In genomic region chr19:55005684-55006488, GRCh38 we compare ENCODE assay signal across 1 cellular context.
TF ChIP-seq lines count a peak whose summit lies in the region.

No MANE protein-coding gene starts in this region.

TF ChIP-seq in K562, 482 proteins besides CTCF, POLR2A, EP300 and RAD21 (continued from another document and continues in another):
- no peak for TF ChIP-seq CTCFL (IDR thresholded peaks at IDR 0.05; ENCODE audit: borderline replicate concordance, insufficient read depth, low read depth, low read length, poor library complexity, severe bottlenecking)
- TF ChIP-seq ZNF699 (CRISPR knock-in tag; IDR thresholded peaks at IDR 0.05; ENCODE audit: insufficient replicate concordance): no peak
- peak; percentile 97 for TF ChIP-seq POLR2H (tag; IDR thresholded peaks at IDR 0.05; ENCODE audit: low read depth)
- TF ChIP-seq MEF2D (tag; conservative IDR thresholded peaks at IDR 0.05; ENCODE audit: low read depth): no peak; the same call in 1 of the 2 replicates
- TF ChIP-seq ZKSCAN8 (CRISPR knock-in tag; IDR thresholded peaks at IDR 0.05): peak; percentile 80; the same call in 1 of the 2 replicates
- TF ChIP-seq ZNF384 (IDR thresholded peaks at IDR 0.05; ENCODE audit: low read depth, low read length): peak; percentile 91
- peak; percentile 68 for TF ChIP-seq ZNF584 (CRISPR knock-in tag; IDR thresholded peaks at IDR 0.05; ENCODE audit: low read depth)
- TF ChIP-seq DDX20 (tag; IDR thresholded peaks at IDR 0.05; ENCODE audit: low read depth): 0 out of 2 replicates have a peak, but pooled peaks have one; percentile 53
- no peak for TF ChIP-seq RFX5 (IDR thresholded peaks at IDR 0.05; ENCODE audit: low read depth, low read length)
- TF ChIP-seq CEBPG (CRISPR knock-in tag; IDR thresholded peaks at IDR 0.05): peak; percentile 73; the same call in 1 of the 2 replicates
- TF ChIP-seq CEBPG (tag; conservative IDR thresholded peaks at IDR 0.05 in 1 of 2, IDR thresholded peaks at IDR 0.05 in 1 of 2): peak; percentile 25 to 82; a peak in 2 of 4 replicates
- TF ChIP-seq ASH1L (IDR thresholded peaks at IDR 0.05; ENCODE audit: borderline replicate concordance, low read depth, partially characterized antibody): peak; percentile 89
- TF ChIP-seq VEZF1 (CRISPR knock-in tag; IDR thresholded peaks at IDR 0.05): peak; percentile 43
- TF ChIP-seq YBX1 (IDR thresholded peaks at IDR 0.05): no peak
- TF ChIP-seq ELF1 (tag; IDR thresholded peaks at IDR 0.05): peak; percentile 99
- peak; percentile 92 for TF ChIP-seq KHSRP (IDR thresholded peaks at IDR 0.05)
- TF ChIP-seq ETS2 (tag; IDR thresholded peaks at IDR 0.05; ENCODE audit: borderline replicate concordance, poor library complexity, severe bottlenecking): no peak
- peak; percentile 96 for TF ChIP-seq GABPB1 (CRISPR knock-in tag; IDR thresholded peaks at IDR 0.05)
- TF ChIP-seq GTF2F1 (IDR thresholded peaks at IDR 0.05; ENCODE audit: low read depth, low read length): peak; percentile 87
- TF ChIP-seq DLX4 (CRISPR knock-in tag; IDR thresholded peaks at IDR 0.05): no peak
- no peak for TF ChIP-seq E2F1 (CRISPR knock-in tag; IDR thresholded peaks at IDR 0.05)
- peak; percentile 92 for TF ChIP-seq TAF1 (IDR thresholded peaks at IDR 0.05; ENCODE audit: control insufficient read depth, extremely low read depth, insufficient read depth, low read length, severe bottlenecking)
- 0 out of 2 replicates have a peak, but pooled peaks have one; percentile 44 for TF ChIP-seq CEBPB (tag; IDR thresholded peaks at IDR 0.05)
- TF ChIP-seq CLOCK (CRISPR knock-in tag; IDR thresholded peaks at IDR 0.05; ENCODE audit: borderline replicate concordance): no peak
- TF ChIP-seq AFF1 (IDR thresholded peaks at IDR 0.05; ENCODE audit: low read depth in 1 of 2, partially characterized antibody in 2 of 2): peak; percentile 66 to 90
- TF ChIP-seq HCFC1 (IDR thresholded peaks at IDR 0.05; ENCODE audit: low read depth, low read length): peak; percentile 59
- peak; percentile 56; the same call in 1 of the 2 replicates for TF ChIP-seq FOXM1 (IDR thresholded peaks at IDR 0.05; ENCODE audit: low read depth)
- TF ChIP-seq FOXM1 (CRISPR knock-in tag; IDR thresholded peaks at IDR 0.05; ENCODE audit: low read depth): no peak
- peak in 1 of 3 experiments; percentile 86; a peak in 2 of 6 replicates for TF ChIP-seq ZBTB11 (CRISPR knock-in tag; IDR thresholded peaks at IDR 0.05)
- peak; percentile 92 for TF ChIP-seq MTA1 (IDR thresholded peaks at IDR 0.05; ENCODE audit: borderline replicate concordance)
- peak; percentile 83 for TF ChIP-seq RBFOX2 (IDR thresholded peaks at IDR 0.05; ENCODE audit: low read depth, low read length)
- 0 out of 4 replicates have a peak, but pooled peaks of 1 of the 2 experiments have one; percentile 37 for TF ChIP-seq MAZ (CRISPR knock-in tag; conservative IDR thresholded peaks at IDR 0.05 in 1 of 2, IDR thresholded peaks at IDR 0.05 in 1 of 2)
- TF ChIP-seq MBD2 (IDR thresholded peaks at IDR 0.05; ENCODE audit: borderline replicate concordance, low read depth): peak; percentile 56; the same call in 1 of the 2 replicates
- TF ChIP-seq SPI1 (IDR thresholded peaks at IDR 0.05; ENCODE audit: borderline replicate concordance, low read depth, low read length): peak; percentile 95
- TF ChIP-seq TGIF2 (CRISPR knock-in tag; IDR thresholded peaks at IDR 0.05): no peak
- TF ChIP-seq SNAPC5 (CRISPR knock-in tag; IDR thresholded peaks at IDR 0.05): no peak
- TF ChIP-seq ZHX1 (conservative IDR thresholded peaks at IDR 0.05; ENCODE audit: low read length): no peak
- TF ChIP-seq TAF7 (tag; IDR thresholded peaks at IDR 0.05): peak; percentile 89
- TF ChIP-seq MECOM (CRISPR knock-in tag; IDR thresholded peaks at IDR 0.05): peak; percentile 72; the same call in 1 of the 2 replicates
